In genomic region chr5:74120585-74120984, GRCh38 we compare ENCODE assay signal across 19 cellular contexts.
DNase-seq lines count a peak whose midpoint lies in the region; ATAC-seq and TF ChIP-seq lines count a peak whose summit lies in the region.
"Had no signal": no experiment of that assay in that cellular context is flagged by ENCODE, and none has a peak within 500 bp of the region (broad histone marks: within the 10 kb centered on the region; RNA-seq: fewer than 3 reads in every experiment).

No MANE protein-coding gene starts in this region.

- no peaks in the 10 kb centered on the region for H3K36me3 Mint-ChIP-seq in GM23338 (ENCODE audit: low read depth)
- H3K36me3 Mint-ChIP-seq in endodermal cell (ENCODE audit: low read depth) = no peaks in the 10 kb centered on the region
- H3K36me3 Mint-ChIP-seq: CD14-positive monocyte; CD8-positive, alpha-beta memory T cell had no signal

- H2AK5ac ChIP-seq in mesendoderm (ENCODE audit: low read length) (no peak overlapping the region), trophoblast cell (ENCODE audit: low read length) (no peak overlapping the region)

- H3K27ac Mint-ChIP-seq in GM23338 = no peak overlapping the region
- no peak overlapping the region for H3K27ac Mint-ChIP-seq in endodermal cell
- H3K27ac Mint-ChIP-seq: CD14-positive monocyte; CD4-positive, alpha-beta T cell had no signal

- H3K9me3 ChIP-seq in endodermal cell (ENCODE audit: control insufficient read depth, low read length) (peaks cover 22% of the 10 kb centered on the region), trophoblast cell (ENCODE audit: insufficient read depth, low read depth, low read length) (no peaks in the 10 kb centered on the region), psoas muscle (peaks cover 5% of the 10 kb centered on the region)
- no peaks in the 10 kb centered on the region for H3K9me3 ChIP-seq in effector memory CD4-positive, alpha-beta T cell (ENCODE audit: control insufficient read depth, low read length)
- H3K9me3 ChIP-seq: A549, BE2C had no signal

- H3K9ac ChIP-seq in endodermal cell (ENCODE audit: extremely low read depth, low read length, poor library complexity, severe bottlenecking) (no peak overlapping the region), mesendoderm (ENCODE audit: low read length) (no peak overlapping the region), trophoblast cell (ENCODE audit: low read length) (no peak overlapping the region)
- H3K9ac ChIP-seq: BLaER1 treated with 17β-estradiol and CSF1 and Interleukin-3, amounts not matched to agents 10 nM and 100 nM had no signal

- H3K4me3 Mint-ChIP-seq in GM23338 = no peak overlapping the region
- no peak overlapping the region for H3K4me3 Mint-ChIP-seq in endodermal cell
- H3K4me3 Mint-ChIP-seq: CD14-positive monocyte; CD4-positive, alpha-beta T cell; CD8-positive, alpha-beta memory T cell had no signal

- H3K56ac ChIP-seq in mesendoderm (ENCODE audit: low read length) = no peak overlapping the region

- peaks cover 4% of the 10 kb centered on the region; the same call in 1 of the 2 replicates for H3K9me2 ChIP-seq in GM23338 (ENCODE audit: insufficient read depth)

- H4K8ac ChIP-seq in mesendoderm (ENCODE audit: low read depth, low read length) = no peak overlapping the region
- H4K8ac ChIP-seq in trophoblast cell (ENCODE audit: low read depth, low read length) = no peak overlapping the region

- H3K79me2 ChIP-seq in GM23338 (replicated peaks; ENCODE audit: insufficient read depth) (no peaks in the 10 kb centered on the region), mesendoderm (ENCODE audit: control insufficient read depth, insufficient read depth, low read length) (no peaks in the 10 kb centered on the region), trophoblast cell (ENCODE audit: control insufficient read depth, insufficient read depth, low read length, poor library complexity) (peaks cover 2% of the 10 kb centered on the region)

- no peaks in the 10 kb centered on the region for H3F3A ChIP-seq in GM23338 (replicated peaks; ENCODE audit: low read depth)

- no peak overlapping the region for H2BK12ac ChIP-seq in trophoblast cell (ENCODE audit: low read length)

- H3K23ac ChIP-seq in mesendoderm (ENCODE audit: low read length) = no peak overlapping the region
- H3K23ac ChIP-seq in trophoblast cell (ENCODE audit: low read length) = no peak overlapping the region

- H3K9me3 Mint-ChIP-seq in GM23338 (no peaks in the 10 kb centered on the region; the same call in 2 of the 3 replicates), endodermal cell (peaks cover 8% of the 10 kb centered on the region)
- H3K9me3 Mint-ChIP-seq: CD8-positive, alpha-beta memory T cell had no signal

- H3K27me3 Mint-ChIP-seq in GM23338 (ENCODE audit: insufficient read depth, low read depth, poor library complexity) = no peaks in the 10 kb centered on the region
- no peaks in the 10 kb centered on the region for H3K27me3 Mint-ChIP-seq in endodermal cell (ENCODE audit: insufficient read depth)
- H3K27me3 Mint-ChIP-seq: CD4-positive, alpha-beta T cell had no signal

- H2BK15ac ChIP-seq in mesendoderm (replicated peaks; ENCODE audit: low read depth) = no peak overlapping the region

- no peak overlapping the region for H2BK120ac ChIP-seq in mesendoderm (ENCODE audit: low read depth, low read length)
- H2BK120ac ChIP-seq in trophoblast cell (ENCODE audit: insufficient read depth, low read length, poor library complexity) = no peak overlapping the region

- no peak overlapping the region for H2BK5ac ChIP-seq in mesendoderm (ENCODE audit: low read length)
- no peak overlapping the region for H2BK5ac ChIP-seq in trophoblast cell (ENCODE audit: low read depth, low read length, poor library complexity)

- no peak overlapping the region for H3K4me2 ChIP-seq in GM23338
- H3K4me2 ChIP-seq in mesendoderm (ENCODE audit: low read length) = no peak overlapping the region
- no peak overlapping the region for H3K4me2 ChIP-seq in trophoblast cell (ENCODE audit: low read length)
- H3K4me2 ChIP-seq: A549; BLaER1 treated with 17β-estradiol and CSF1 and Interleukin-3, amounts not matched to agents 10 nM and 100 nM had no signal

- H3K27ac ChIP-seq in GM23338 (ENCODE audit: low read depth) = no peak overlapping the region
- no peak overlapping the region for H3K27ac ChIP-seq in endodermal cell (ENCODE audit: low read depth, low read length)
- H3K27ac ChIP-seq in mesendoderm (ENCODE audit: low read depth, low read length) = peak overlapping the region; percentile 2
- H3K27ac ChIP-seq in effector memory CD4-positive, alpha-beta T cell (ENCODE audit: insufficient read depth, low read length, poor library complexity, severe bottlenecking) = no peak overlapping the region
- no peak overlapping the region for H3K27ac ChIP-seq in trophoblast cell (ENCODE audit: low read depth, low read length)
- H3K27ac ChIP-seq in psoas muscle = no peak overlapping the region
- H3K27ac ChIP-seq: A549; BLaER1 treated with 17β-estradiol and CSF1 and Interleukin-3, amounts not matched to agents 10 nM and 100 nM had no signal

- no peaks in the 10 kb centered on the region for H4K20me1 ChIP-seq in GM23338 (replicated peaks; ENCODE audit: insufficient read depth)
- H4K20me1 ChIP-seq: BLaER1 treated with 17β-estradiol and CSF1 and Interleukin-3, amounts not matched to agents 10 nM and 100 nM had no signal

- H3K27me3 ChIP-seq in GM23338 (ENCODE audit: insufficient read depth) (no peaks in the 10 kb centered on the region), endodermal cell (ENCODE audit: control insufficient read depth, insufficient read depth, low read length, poor library complexity, severe bottlenecking) (no peaks in the 10 kb centered on the region), mesendoderm (ENCODE audit: insufficient read depth, low read length, poor library complexity) (no peaks in the 10 kb centered on the region), trophoblast cell (ENCODE audit: insufficient read depth, low read length) (no peaks in the 10 kb centered on the region), psoas muscle (ENCODE audit: insufficient read depth in 3 of 3, low read length in 2 of 3) (no peaks in the 10 kb centered on the region)
- H3K27me3 ChIP-seq in effector memory CD4-positive, alpha-beta T cell (replicated peaks; ENCODE audit: control insufficient read depth, insufficient read depth, low read length, poor library complexity, severe bottlenecking) = no peaks in the 10 kb centered on the region
- H3K27me3 ChIP-seq: BE2C; BLaER1 treated with 17β-estradiol and CSF1 and Interleukin-3, amounts not matched to agents 10 nM and 100 nM had no signal

- ATAC-seq in GM23338 (no peak), psoas muscle (no peak)
- ATAC-seq: A549 had no signal

- no peaks in the 10 kb centered on the region for H3K4me1 ChIP-seq in GM23338 (ENCODE audit: insufficient read depth)
- H3K4me1 ChIP-seq in endodermal cell (ENCODE audit: control insufficient read depth, insufficient read depth, low read length) = no peaks in the 10 kb centered on the region
- peaks cover 12% of the 10 kb centered on the region for H3K4me1 ChIP-seq in mesendoderm (ENCODE audit: control insufficient read depth, low read depth, low read length)
- no peaks in the 10 kb centered on the region for H3K4me1 ChIP-seq in effector memory CD4-positive, alpha-beta T cell (ENCODE audit: control insufficient read depth, insufficient read depth, low read length, poor library complexity, severe bottlenecking)
- H3K4me1 ChIP-seq in trophoblast cell (ENCODE audit: control insufficient read depth in 1 of 2, insufficient read depth in 2 of 2, low read length in 2 of 2) = peaks cover 0 to 5% of the 10 kb centered on the region in 2 experiments
- H3K4me1 ChIP-seq in psoas muscle = no peaks in the 10 kb centered on the region
- H3K4me1 ChIP-seq: A549 had no signal

- DNase-seq in GM23338 (ENCODE audit: low spot score) = no peak
- no peak for DNase-seq in endodermal cell
- DNase-seq in mesendoderm = peak; percentile 95
- no peak for DNase-seq in effector memory CD4-positive, alpha-beta T cell
- DNase-seq in trophoblast cell = no peak
- no peak for DNase-seq in psoas muscle
- DNase-seq: 8988T; ACHN; AML-193; BE2C; CD4-positive, alpha-beta T cell; CD8-positive, alpha-beta memory T cell; DMS 273 treated with DMSO at 0.1 percent for 48 hours; DMS79 treated with DMSO at 0.1 percent for 48 hours; H7; HCEC 1CT had no signal

- H3K36me3 ChIP-seq in GM23338 (ENCODE audit: insufficient read depth) (no peaks in the 10 kb centered on the region), endodermal cell (ENCODE audit: control insufficient read depth, insufficient read depth, low read length) (no peaks in the 10 kb centered on the region), mesendoderm (ENCODE audit: control insufficient read depth, insufficient read depth, low read length) (no peaks in the 10 kb centered on the region), trophoblast cell (ENCODE audit: control insufficient read depth in 1 of 2, insufficient read depth in 2 of 2, low read length in 2 of 2) (no peaks in the 10 kb centered on the region), psoas muscle (ENCODE audit: insufficient read depth in 1 of 2, low read depth in 1 of 2) (no peaks in the 10 kb centered on the region)
- H3K36me3 ChIP-seq in effector memory CD4-positive, alpha-beta T cell (ENCODE audit: control insufficient read depth, insufficient read depth, low read length) = no peaks in the 10 kb centered on the region
- H3K36me3 ChIP-seq: BE2C; BLaER1 treated with 17β-estradiol and CSF1 and Interleukin-3, amounts not matched to agents 10 nM and 100 nM had no signal

- H3K4ac ChIP-seq in mesendoderm (ENCODE audit: low read depth, low read length) = no peak overlapping the region
- H3K4ac ChIP-seq in trophoblast cell (ENCODE audit: low read depth, low read length) = no peak overlapping the region

- no peak overlapping the region for H4K12ac ChIP-seq in trophoblast cell (ENCODE audit: low read depth, low read length)

- H3K4me1 Mint-ChIP-seq in GM23338 (peaks cover 3% of the 10 kb centered on the region; the same call in 1 of the 3 replicates), endodermal cell (peaks cover 41% of the 10 kb centered on the region)
- H3K4me1 Mint-ChIP-seq: CD14-positive monocyte; CD8-positive, alpha-beta memory T cell had no signal

- peak overlapping the region; percentile 59; the same call in 1 of the 2 replicates for H2AFZ ChIP-seq in GM23338
- H2AFZ ChIP-seq in trophoblast cell (ENCODE audit: insufficient read depth, low read length, poor library complexity) = no peak overlapping the region

- H3K4me3 ChIP-seq in GM23338 (no peak overlapping the region), endodermal cell (ENCODE audit: low read length) (peak overlapping the region; percentile 25), mesendoderm (ENCODE audit: low read length) (no peak overlapping the region), trophoblast cell (ENCODE audit: low read depth, low read length) (no peak overlapping the region), psoas muscle (no peak overlapping the region)
- no peak overlapping the region for H3K4me3 ChIP-seq in effector memory CD4-positive, alpha-beta T cell (ENCODE audit: insufficient read depth, low read depth, low read length, poor library complexity, severe bottlenecking)
- H3K4me3 ChIP-seq: A549; BLaER1 treated with 17β-estradiol and CSF1 and Interleukin-3, amounts not matched to agents 10 nM and 100 nM had no signal

- intact Hi-C loops in psoas muscle (cut with DNase I) = no loop called here

- no peak for TF ChIP-seq CTCF in GM23338 (conservative IDR thresholded peaks at IDR 0.05; ENCODE audit: low read depth in 2 of 2)
- TF ChIP-seq CTCF in endodermal cell (conservative IDR thresholded peaks at IDR 0.05) = no peak
- TF ChIP-seq CTCF in psoas muscle (IDR thresholded peaks at IDR 0.05) = no peak

- H4K5ac ChIP-seq in mesendoderm (ENCODE audit: low read length) = no peak overlapping the region

- H4K91ac ChIP-seq in trophoblast cell (ENCODE audit: low read depth, low read length) = no peak overlapping the region

- no peak overlapping the region for H3K14ac ChIP-seq in trophoblast cell (ENCODE audit: low read length)

- 74 to 88% methylated on average over 2 to 3 of the region's 3 CpGs for WGBS in endodermal cell (ENCODE audit: insufficient coverage in 1 of 2, insufficient read length in 1 of 2), 2 experiments
- WGBS in mesendoderm (ENCODE audit: extremely low coverage, insufficient coverage, low lambda C conversion rate) = no CpG with 5 or more reads among the region's 3 CpGs
- no CpG with 5 or more reads among the region's 3 CpGs for WGBS in trophoblast cell (ENCODE audit: extremely low coverage, insufficient coverage, insufficient read length)
- 82 to 86% (median 83%) methylated on average over 3 of the region's 3 CpGs for WGBS in psoas muscle, 3 donors

- H3K18ac ChIP-seq in mesendoderm (ENCODE audit: low read length) (no peak overlapping the region), trophoblast cell (ENCODE audit: low read length) (no peak overlapping the region)

- H3K79me1 ChIP-seq in mesendoderm (ENCODE audit: low read length) = no peaks in the 10 kb centered on the region
- no peaks in the 10 kb centered on the region for H3K79me1 ChIP-seq in trophoblast cell (ENCODE audit: low read length)
